23 cellular contexts compared by ENCODE assay signal in the genomic region with DNA sequence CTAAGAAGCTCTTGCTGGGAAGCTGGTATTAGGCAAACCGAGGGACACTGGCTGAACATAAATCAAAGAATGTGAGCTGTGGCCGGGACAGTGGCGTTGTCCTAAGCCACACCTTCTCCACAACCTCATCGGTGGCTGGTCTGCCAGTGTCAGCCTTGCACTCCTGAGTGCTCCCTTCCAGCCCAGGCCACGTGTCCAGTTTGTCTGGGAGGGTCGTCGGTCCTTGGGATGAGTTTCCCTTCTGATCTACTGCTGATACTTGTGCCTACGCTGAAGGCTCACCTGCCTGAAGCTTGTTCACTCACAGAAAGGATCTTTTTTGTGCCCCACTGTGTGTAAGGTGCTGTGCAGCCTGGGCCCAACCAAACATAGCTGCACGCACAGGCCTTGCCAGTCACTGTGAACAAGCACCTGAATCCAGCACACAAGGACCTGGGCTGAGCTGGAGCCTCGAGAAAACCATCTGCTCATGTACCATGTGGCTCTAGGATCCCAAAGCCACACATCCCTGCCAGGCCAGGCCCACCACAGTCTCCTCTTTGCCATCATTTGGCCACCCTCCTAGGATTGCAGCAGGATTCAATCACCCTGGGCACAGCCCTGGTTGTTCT.
"Had no signal": no experiment of that assay in that cellular context is flagged by ENCODE, and none has a peak within 500 bp of the region (broad histone marks: within the 10 kb centered on the region; RNA-seq: fewer than 3 reads in every experiment).

No MANE protein-coding gene starts in this region.

- H3K27me3 ChIP-seq: MG63, SJCRH30 had no signal

- H3K9me3 Mint-ChIP-seq: IgD-negative memory B cell had no signal

- H3K36me3 Mint-ChIP-seq: IgD-negative memory B cell had no signal

- H3K9me3 ChIP-seq: MG63, SJCRH30 had no signal

- FAIRE-seq: K562 had no signal

- H3K27ac ChIP-seq: HL-60, KMS-11, RWPE1, SJCRH30 had no signal

- ATAC-seq: K562, SK-N-SH treated with all-trans-retinoic acid at 6 μM for 48 hours had no signal

- H3K4me3 ChIP-seq: K562, MG63, SJCRH30 had no signal

- DNase-seq: MG63, NCI-H1092, NCI-H1105 treated with DMSO at 0.1 percent for 48 hours, NCI-H1417 treated with DMSO at 0.1 percent for 48 hours, NCI-H146, NCI-H1694 treated with DMSO at 0.1 percent for 48 hours, NCI-H1930, NCI-H2081, NCI-H2171, NCI-H226, NCI-H446, NCI-H510A, NCI-H524 treated with DMSO at 0.1 percent for 48 hours, NCI-H69, NCI-H774, SHP77 treated with DMSO at 0.1 percent for 48 hours, SJCRH30 had no signal

- H3K36me3 ChIP-seq: MG63, SJCRH30 had no signal
